In genomic region chr3:177468331-177468730, GRCh38 we compare ENCODE assay signal across 12 cellular contexts.
DNase-seq lines count a peak whose midpoint lies in the region; ATAC-seq and TF ChIP-seq lines count a peak whose summit lies in the region.
"Had no signal": no experiment of that assay in that cellular context is flagged by ENCODE, and none has a peak within 500 bp of the region (broad histone marks: within the 10 kb centered on the region; RNA-seq: fewer than 3 reads in every experiment).

No MANE protein-coding gene starts in this region.

- peaks cover 53% of the 10 kb centered on the region for H3K4me1 ChIP-seq in adipocyte (ENCODE audit: control insufficient read depth, insufficient read depth, low read length)
- H3K4me1 ChIP-seq in left ventricle myocardium inferior = peaks cover 31% of the 10 kb centered on the region
- peaks cover 3 to 35% (median 22%) of the 10 kb centered on the region in 5 donors for H3K4me1 ChIP-seq in subcutaneous abdominal adipose tissue (ENCODE audit: control insufficient read depth in 5 of 5, insufficient read depth in 5 of 5, low read length in 5 of 5)

- ATAC-seq in HG03457 (IDR thresholded peaks at IDR 0.05; ENCODE audit: unreplicated experiment) (no peak), GM21367 (IDR thresholded peaks at IDR 0.05; ENCODE audit: unreplicated experiment) (no peak)
- ATAC-seq: T-cell had no signal

- intact Hi-C loops in left ventricle myocardium inferior (cut with micrococcal nuclease) = no loop called here

- no peak for TF ChIP-seq CTCF in left ventricle myocardium inferior (IDR thresholded peaks at IDR 0.05; ENCODE audit: borderline replicate concordance)

- H3K4me3 ChIP-seq in adipocyte (ENCODE audit: low read length) = no peak overlapping the region
- no peak overlapping the region for H3K4me3 ChIP-seq in left ventricle myocardium inferior
- no peak overlapping the region for H3K4me3 ChIP-seq in subcutaneous abdominal adipose tissue (ENCODE audit: low read depth in 1 of 5, low read length in 5 of 5)

- H3K36me3 ChIP-seq in adipocyte (ENCODE audit: control insufficient read depth, insufficient read depth, low read length, severe bottlenecking) = no peaks in the 10 kb centered on the region
- no peaks in the 10 kb centered on the region for H3K36me3 ChIP-seq in left ventricle myocardium inferior
- H3K36me3 ChIP-seq in subcutaneous abdominal adipose tissue (ENCODE audit: control insufficient read depth in 5 of 5, insufficient read depth in 5 of 5, low read length in 5 of 5) = no peaks in the 10 kb centered on the region

- H3K9me3 ChIP-seq in adipocyte (ENCODE audit: control insufficient read depth, low read length) (no peaks in the 10 kb centered on the region), left ventricle myocardium inferior (replicated peaks) (no peaks in the 10 kb centered on the region), subcutaneous abdominal adipose tissue (ENCODE audit: control insufficient read depth in 5 of 5, low read length in 5 of 5) (no peaks in the 10 kb centered on the region)

- H3K27ac ChIP-seq in left ventricle myocardium inferior (replicated peaks) (no peak overlapping the region), subcutaneous abdominal adipose tissue (ENCODE audit: low read depth, low read length) (peak overlapping the region; percentile 25)

- H3K27me3 ChIP-seq in adipocyte (replicated peaks; ENCODE audit: control insufficient read depth, insufficient read depth, low read length) (no peaks in the 10 kb centered on the region), left ventricle myocardium inferior (ENCODE audit: low read depth) (no peaks in the 10 kb centered on the region), subcutaneous abdominal adipose tissue (ENCODE audit: control insufficient read depth in 5 of 5, insufficient read depth in 4 of 5, low read length in 5 of 5) (no peaks in the 10 kb centered on the region)

- peak; percentile 53 for DNase-seq in HCEC 1CT
- peak; percentile 76 for DNase-seq in adipocyte (ENCODE audit: low read depth)
- peak; percentile 25 for DNase-seq in left ventricle myocardium inferior
- DNase-seq in stimulated activated CD4-positive, alpha-beta T cell treated with anti-CD3 and anti-CD28 coated beads, Interleukin-2, amount 100 ng/mL, for 24 hours = no peak
- DNase-seq in stimulated activated naive CD4-positive, alpha-beta T cell (lab: John Stamatoyannopoulos, UW) = no peak
- DNase-seq: DMS53, Kasumi-1, NCI-H526, T-cell had no signal

- H3K9ac ChIP-seq in adipocyte (ENCODE audit: low read length) (no peak overlapping the region), subcutaneous abdominal adipose tissue (ENCODE audit: low read length in 5 of 5) (no peak overlapping the region)

Comparison
In these comparisons a context has a peak if more than half of its experiments do, and no peak if none do; other contexts are left out.
1. DNase-seq: peak in HCEC 1CT (single experiment), adipocyte (single experiment) and left ventricle myocardium inferior (single experiment); none in stimulated activated CD4-positive, alpha-beta T cell treated with anti-CD3 and anti-CD28 coated beads, Interleukin-2, amount 100 ng/mL, for 24 hours (0 of 2) and stimulated activated naive CD4-positive, alpha-beta T cell (0 of 6).